9 cellular contexts compared by ENCODE assay signal in genomic region chr22:25153961-25154685, GRCh38. TPM values are rescaled to one million over a fixed set of nuclear protein-coding genes. Genes with fewer than 3 reads are reported as not detected.
A peak's percentile ranks its signal among the peaks of the same experiment; 100 is the strongest.
DNase-seq lines count a peak whose midpoint lies in the region; ATAC-seq lines count a peak whose summit lies in the region.
"Had no signal": no experiment of that assay in that cellular context is flagged by ENCODE, and none has a peak within 500 bp of the region (broad histone marks: within the 10 kb centered on the region; RNA-seq: fewer than 3 reads in every experiment).

No MANE protein-coding gene starts in this region.

- DNase-seq in AG08396 (ENCODE audit: low spot score) (peak; percentile 46), RPMI7951 (ENCODE audit: low read depth) (peak; percentile 82), mucosa of gallbladder (ENCODE audit: low spot score) (peak; percentile 89), cerebellar cortex (ENCODE audit: low spot score) (no peak), NCI-H1105 treated with DMSO at 0.1 percent for 48 hours (lab: John Stamatoyannopoulos, UW) (no peak)
- DNase-seq: KBM-7 had no signal

- peak; percentile 96 for ATAC-seq in esophagus mucosa
- no peak for ATAC-seq in HG02678 (IDR thresholded peaks at IDR 0.05; ENCODE audit: unreplicated experiment)
- ATAC-seq in HG03280 (IDR thresholded peaks at IDR 0.05; ENCODE audit: unreplicated experiment) = no peak

RNA-seq across cellular contexts. Expression of gene CRYBB3, which starts 45.5 kb away (rescaled TPM):
- total RNA-seq in RPMI7951 (2014; rRNA removed; shearing (Covaris generic)) = not detected in 2 replicates
- total RNA-seq in esophagus mucosa (0.64 TPM), mucosa of gallbladder (1.4 TPM)

Comparison
In these comparisons a context has a peak if more than half of its experiments do, and no peak if none do; other contexts are left out.
1. DNase-seq: peak in AG08396 (single experiment), RPMI7951 (single experiment) and mucosa of gallbladder (single experiment); none in cerebellar cortex (single experiment) and NCI-H1105 treated with DMSO at 0.1 percent for 48 hours (single experiment).